21 cellular contexts compared by ENCODE assay signal in the genomic region with DNA sequence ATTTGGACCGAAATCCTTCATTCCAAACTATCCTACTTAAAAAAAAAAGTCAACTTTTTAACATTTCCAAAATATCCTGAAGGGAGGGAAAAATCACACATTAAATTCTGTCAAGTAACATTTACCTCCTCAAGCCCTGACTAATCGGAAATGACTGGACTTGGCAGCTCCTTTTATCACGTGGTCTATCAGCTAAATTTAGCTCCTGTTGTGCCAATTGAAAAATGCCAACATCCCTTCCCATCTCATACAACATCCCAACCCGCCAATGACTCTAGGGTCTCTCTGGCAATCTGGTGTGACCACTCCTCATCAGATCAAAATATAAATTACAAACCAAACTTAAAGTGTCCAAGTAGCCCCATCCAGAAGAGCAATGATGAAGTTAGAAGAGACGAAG.
DNase-seq lines count a peak whose midpoint lies in the region; ATAC-seq and TF ChIP-seq lines count a peak whose summit lies in the region.
"Had no signal": no experiment of that assay in that cellular context is flagged by ENCODE, and none has a peak within 500 bp of the region (broad histone marks: within the 10 kb centered on the region; RNA-seq: fewer than 3 reads in every experiment).

No MANE protein-coding gene starts in this region.

- no peak overlapping the region for H2AFZ ChIP-seq in Karpas-422 (ENCODE audit: low read length)

- H3K4me3 ChIP-seq in A673 (ENCODE audit: low read depth, low read length, poor library complexity, severe bottlenecking) (no peak overlapping the region), astrocyte of the spinal cord (ENCODE audit: low read depth, low read length) (no peak overlapping the region), Karpas-422 (ENCODE audit: low read length) (no peak overlapping the region)
- no peak overlapping the region for H3K4me3 ChIP-seq in CD4-positive, alpha-beta memory T cell (ENCODE audit: low read length in 2 of 2)
- H3K4me3 ChIP-seq: pancreas had no signal

- no peak overlapping the region for H3K27ac ChIP-seq in A673 (ENCODE audit: low read depth, low read length, poor library complexity, severe bottlenecking)
- no peak overlapping the region for H3K27ac ChIP-seq in foreskin keratinocyte
- no peak overlapping the region for H3K27ac ChIP-seq in CD4-positive, alpha-beta memory T cell (ENCODE audit: low read depth, low read length)
- no peak overlapping the region for H3K27ac ChIP-seq in Karpas-422 (ENCODE audit: low read length)
- H3K27ac ChIP-seq: C4-2B, pancreas had no signal

- H3K4me2 ChIP-seq in Karpas-422 (ENCODE audit: low read depth, low read length, poor library complexity, severe bottlenecking): no peak overlapping the region

- CTCF ChIA-PET in A673 (lab: Charles Lee): no interaction called here
- CTCF ChIA-PET in CD4-positive, alpha-beta memory T cell (lab: Charles Lee; ENCODE audit: partially characterized antibody): no interaction called here

- H3K4me1 Mint-ChIP-seq in CD4-positive, alpha-beta memory T cell: peaks cover 0 to 1% (median 0%) of the 10 kb centered on the region in 4 donors

- in situ Hi-C loops in astrocyte of the spinal cord (cut with HindIII; ENCODE audit: low sequenced_read_pairs): no loop called here

- H3K27me3 ChIP-seq in A673 (replicated peaks; ENCODE audit: insufficient read depth, low read depth, low read length, poor library complexity) (no peaks in the 10 kb centered on the region), foreskin keratinocyte (no peaks in the 10 kb centered on the region), Karpas-422 (ENCODE audit: low read length) (no peaks in the 10 kb centered on the region)
- no peaks in the 10 kb centered on the region for H3K27me3 ChIP-seq in CD4-positive, alpha-beta memory T cell (ENCODE audit: insufficient read depth, low read length)
- H3K27me3 ChIP-seq: pancreas had no signal

- H3K36me3 ChIP-seq in A673 (ENCODE audit: insufficient read depth, low read length, poor library complexity, severe bottlenecking) (no peaks in the 10 kb centered on the region), Karpas-422 (ENCODE audit: insufficient read depth, low read length) (no peaks in the 10 kb centered on the region)
- no peaks in the 10 kb centered on the region for H3K36me3 ChIP-seq in CD4-positive, alpha-beta memory T cell (ENCODE audit: insufficient read depth, low read length)
- H3K36me3 ChIP-seq: pancreas had no signal

- no peaks in the 10 kb centered on the region for H4K20me1 ChIP-seq in Karpas-422 (ENCODE audit: insufficient read depth, low read depth, low read length)

- intact Hi-C loops in A673 (cut with micrococcal nuclease; ENCODE audit: unreplicated experiment): no loop called here
- intact Hi-C loops in CD4-positive, alpha-beta memory T cell (cut with micrococcal nuclease): no loop called here

- no peaks in the 10 kb centered on the region for H3K9me2 ChIP-seq in Karpas-422 (replicated peaks; ENCODE audit: insufficient read depth, low read length)

- TF ChIP-seq POLR2A in erythroblast (IDR thresholded peaks at IDR 0.05; ENCODE audit: low read length): no peak

- no peak overlapping the region for H3K4me3 Mint-ChIP-seq in CD4-positive, alpha-beta memory T cell
- H3K4me3 Mint-ChIP-seq: activated CD8-positive, alpha-beta T cell treated with anti-CD3 and anti-CD28 coated beads, Interleukin-2, amount 10 ng/mL, durations not matched to agents 7 days and 5 days; dendritic cell treated with granulocyte-macrophage colony-stimulating factor and Interleukin-4, amounts not matched to agents 40 ng/mL and 50 ng/mL, for 4 days; naive thymus-derived CD8-positive, alpha-beta T cell had no signal

- H3K27ac Mint-ChIP-seq in CD4-positive, alpha-beta memory T cell: no peak overlapping the region
- H3K27ac Mint-ChIP-seq: activated CD8-positive, alpha-beta T cell treated with anti-CD3 and anti-CD28 coated beads, Interleukin-2, amount 10 ng/mL, durations not matched to agents 7 days and 5 days; dendritic cell treated with granulocyte-macrophage colony-stimulating factor and Interleukin-4, amounts not matched to agents 40 ng/mL and 50 ng/mL, for 4 days; naive thymus-derived CD8-positive, alpha-beta T cell had no signal

- no peaks in the 10 kb centered on the region for H3K79me2 ChIP-seq in Karpas-422 (ENCODE audit: low read length)

- H3K4me1 ChIP-seq in A673 (ENCODE audit: insufficient read depth, low read length, poor library complexity, severe bottlenecking): no peaks in the 10 kb centered on the region
- peaks cover 10% of the 10 kb centered on the region for H3K4me1 ChIP-seq in foreskin keratinocyte
- H3K4me1 ChIP-seq in CD4-positive, alpha-beta memory T cell (ENCODE audit: insufficient read depth, low read length): no peaks in the 10 kb centered on the region
- H3K4me1 ChIP-seq in Karpas-422 (ENCODE audit: low read length): no peaks in the 10 kb centered on the region
- H3K4me1 ChIP-seq: pancreas had no signal

- H3K9ac ChIP-seq in Karpas-422 (ENCODE audit: low read length): no peak overlapping the region

- TF ChIP-seq CTCF in A673 (conservative IDR thresholded peaks at IDR 0.05; ENCODE audit: low read depth, low read length) (no peak), astrocyte of the spinal cord (IDR thresholded peaks at IDR 0.05; ENCODE audit: low read depth, low read length) (no peak), foreskin keratinocyte (conservative IDR thresholded peaks at IDR 0.05) (no peak)

- no peaks in the 10 kb centered on the region for H3K9me3 ChIP-seq in A673 (ENCODE audit: low read depth, low read length, poor library complexity, severe bottlenecking)
- H3K9me3 ChIP-seq in CD4-positive, alpha-beta memory T cell (ENCODE audit: control insufficient read depth in 1 of 2, low read length in 2 of 2): no peaks in the 10 kb centered on the region
- H3K9me3 ChIP-seq in Karpas-422 (ENCODE audit: low read length): peaks cover 44% of the 10 kb centered on the region
- H3K9me3 ChIP-seq: pancreas had no signal

- peaks cover 0 to 4% of the 10 kb centered on the region in 2 donors for H3K36me3 Mint-ChIP-seq in CD4-positive, alpha-beta memory T cell

- DNase-seq in A673 (ENCODE audit: low spot score) (peak; percentile 0), LHCN-M2 (ENCODE audit: low read depth) (peak; percentile 1), astrocyte of the spinal cord (ENCODE audit: low read depth, low spot score) (peak; percentile 32), foreskin keratinocyte (peak in 1 of 2 donors; percentile 62), erythroblast (lab: John Stamatoyannopoulos, UW) (no peak), Karpas-422 (no peak)
- DNase-seq in CD4-positive, alpha-beta memory T cell: no peak
- DNase-seq: activated CD4-positive, CD25-positive, alpha-beta regulatory T cell treated with anti-CD3 and anti-CD28 coated beads, Interleukin-2, amount 50 U/mL, for 72 hours; activated CD8-positive, alpha-beta T cell treated with anti-CD3 and anti-CD28 coated beads, Interleukin-2, amount 10 ng/mL, durations not matched to agents 7 days and 5 days; activated gamma-delta T cell; H7; left cardiac atrium; naive thymus-derived CD8-positive, alpha-beta T cell; NCI-H1092; NCI-H446; pancreas; stimulated activated CD4-positive, alpha-beta T cell treated with anti-CD3 and anti-CD28 coated beads, Interleukin-15, amount 100 ng/mL, for 24 hours; SW 1271 had no signal

- ATAC-seq in foreskin keratinocyte: peak; percentile 76
- no peak for ATAC-seq in HG03439 (IDR thresholded peaks at IDR 0.05; ENCODE audit: unreplicated experiment)
- ATAC-seq: activated CD8-positive, alpha-beta T cell treated with anti-CD3 and anti-CD28 coated beads, Interleukin-2, amount 10 ng/mL, durations not matched to agents 7 days and 5 days; naive thymus-derived CD8-positive, alpha-beta T cell; pancreas had no signal

- no TSS peak for BruUV-seq in A673 (replicated peaks; lab: Mats Ljungman, UMichigan)

- POLR2A ChIA-PET in A673 (lab: Charles Lee; ENCODE audit: low non-redundant PET): no interaction called here
- POLR2A ChIA-PET in CD4-positive, alpha-beta memory T cell (lab: Charles Lee; ENCODE audit: partially characterized antibody): no interaction called here

- peaks cover 2 to 38% (median 14%) of the 10 kb centered on the region in 8 donors for H3K9me3 Mint-ChIP-seq in CD4-positive, alpha-beta memory T cell

- H3K27me3 Mint-ChIP-seq in CD4-positive, alpha-beta memory T cell: no peaks in the 10 kb centered on the region
- H3K27me3 Mint-ChIP-seq: dendritic cell treated with granulocyte-macrophage colony-stimulating factor and Interleukin-4, amounts not matched to agents 40 ng/mL and 50 ng/mL, for 4 days; naive thymus-derived CD8-positive, alpha-beta T cell had no signal

Comparison
In these comparisons a context has a peak if more than half of its experiments do, and no peak if none do; other contexts are left out.
1. DNase-seq: peak in A673 (single experiment), LHCN-M2 (single experiment) and astrocyte of the spinal cord (single experiment); none in CD4-positive, alpha-beta memory T cell (0 of 5), erythroblast (0 of 2) and Karpas-422 (single experiment).